ENCODE assay signal across 18 cellular contexts in genomic region chr2:178074123-178075005, GRCh38. TPM values are rescaled to one million over a fixed set of nuclear protein-coding genes. Genes with fewer than 3 reads are reported as not detected.
A peak's percentile ranks its signal among the peaks of the same experiment; 100 is the strongest.
DNase-seq lines count a peak whose midpoint lies in the region; ATAC-seq and TF ChIP-seq lines count a peak whose summit lies in the region.
"Had no signal": no experiment of that assay in that cellular context is flagged by ENCODE, and none has a peak within 500 bp of the region (broad histone marks: within the 10 kb centered on the region; RNA-seq: fewer than 3 reads in every experiment).

No MANE protein-coding gene starts in this region.

- no peak for ATAC-seq in HG02884 (IDR thresholded peaks at IDR 0.05; ENCODE audit: unreplicated experiment)
- ATAC-seq in GM19023 (IDR thresholded peaks at IDR 0.05; ENCODE audit: unreplicated experiment), result no peak
- ATAC-seq: gastrocnemius medialis; stimulated activated memory B cell treated with anti-CD40 and anti-IgM and Interleukin-4, amounts not matched to agents 10 μg/mL and 1 μg/mL and 100 μg/mL, for 72 hours; upper lobe of right lung had no signal

- H3K9me3 ChIP-seq in BE2C (no peaks in the 10 kb centered on the region), ascending aorta (no peaks in the 10 kb centered on the region)
- H3K9me3 ChIP-seq: gastrocnemius medialis, prostate gland, upper lobe of right lung had no signal

- DNase-seq in BE2C, result no peak
- DNase-seq in HPDE6-E6E7 (ENCODE audit: extremely low spot score), result peak; percentile 12
- DNase-seq in SK-N-DZ (ENCODE audit: low spot score), result peak; percentile 25
- DNase-seq in foreskin fibroblast, result peak; percentile 10 to 15
- DNase-seq in NCI-H2196 treated with DMSO at 0.1 percent for 48 hours (lab: John Stamatoyannopoulos, UW; ENCODE audit: unreplicated experiment), result no peak
- DNase-seq in ascending aorta (ENCODE audit: low spot score in 2 of 2), result no peak
- DNase-seq: activated naive CD4-positive, alpha-beta T cell treated with anti-CD3 and anti-CD28 coated beads, Interleukin-2, amount 50 U/mL, for 16 hours; endodermal cell; gastrocnemius medialis; naive B cell; NCI-H1930; NCI-H510A treated with DMSO at 0.1 percent for 48 hours; spleen; upper lobe of right lung had no signal

- intact Hi-C loops in ascending aorta (cut with DNase I), result no loop called here

- peaks cover 8% of the 10 kb centered on the region for H3K4me1 ChIP-seq in BE2C
- H3K4me1 ChIP-seq in ascending aorta, result no peaks in the 10 kb centered on the region
- H3K4me1 ChIP-seq: prostate gland, upper lobe of right lung had no signal

- H3K36me3 ChIP-seq in BE2C (no peaks in the 10 kb centered on the region), ascending aorta (no peaks in the 10 kb centered on the region)
- H3K36me3 ChIP-seq: gastrocnemius medialis, prostate gland, spleen, upper lobe of right lung had no signal

- TF ChIP-seq CTCF in BE2C (IDR thresholded peaks at IDR 0.05; ENCODE audit: low read depth, low read length), result no peak
- no peak for TF ChIP-seq CTCF in foreskin fibroblast (IDR thresholded peaks at IDR 0.05; ENCODE audit: low read depth, low read length)
- TF ChIP-seq CTCF in ascending aorta (IDR thresholded peaks at IDR 0.05), result no peak

- H3K27me3 ChIP-seq in BE2C (no peaks in the 10 kb centered on the region), ascending aorta (no peaks in the 10 kb centered on the region)
- H3K27me3 ChIP-seq: gastrocnemius medialis had no signal

- H3K4me3 ChIP-seq in BE2C (ENCODE audit: low read depth, low read length) (peak overlapping the region; percentile 69; the same call in 1 of the 2 replicates), foreskin fibroblast (ENCODE audit: low read depth in 1 of 2, low read length in 2 of 2) (no peak overlapping the region), ascending aorta (no peak overlapping the region)
- H3K4me3 ChIP-seq: gastrocnemius medialis, prostate gland, spleen, upper lobe of right lung had no signal

- H3K27ac ChIP-seq in ascending aorta, result no peak overlapping the region
- H3K27ac ChIP-seq: gastrocnemius medialis, spleen, upper lobe of right lung had no signal

RNA-seq across cellular contexts. Expression of gene PDE11A, which starts 1.8 kb away (rescaled TPM):
- 3.1 TPM for polyA plus RNA-seq in BE2C (2012; ENCODE audit: insufficient read depth, insufficient read length, low read depth)
- 0.10 and 0.25 TPM in 2 replicates for polyA plus RNA-seq in SK-N-DZ (2014; cell fraction: cytosol; rRNA removed)
- polyA plus RNA-seq in SK-N-DZ (2014; cell fraction: nucleus; rRNA removed), result 0.09 TPM in 1 of 2 replicates, not detected in the other
- 0.75 TPM for total RNA-seq in ascending aorta
- total RNA-seq: upper lobe of right lung had no signal

RNA-seq across cellular contexts. Expression of gene RBM45, which starts 37.9 kb away (rescaled TPM):
- 8.7 TPM for polyA plus RNA-seq in BE2C (2012; ENCODE audit: insufficient read depth, insufficient read length, low read depth)
- polyA plus RNA-seq in SK-N-DZ (2014; cell fraction: cytosol; rRNA removed), result 15.2 and 26.4 TPM in 2 replicates
- 31.4 and 33.4 TPM in 2 replicates for polyA plus RNA-seq in SK-N-DZ (2014; cell fraction: nucleus; rRNA removed)
- 2.8 TPM for total RNA-seq in ascending aorta

Comparison
In these comparisons a context has a peak if more than half of its experiments do, and no peak if none do; other contexts are left out.
1. DNase-seq: peak in HPDE6-E6E7 (single experiment), SK-N-DZ (single experiment) and foreskin fibroblast (2 of 2); none in BE2C (single experiment), NCI-H2196 treated with DMSO at 0.1 percent for 48 hours (single experiment) and ascending aorta (0 of 2).